In genomic region chr19:10885241-10886169, GRCh38 we compare ENCODE assay signal across 16 cellular contexts. TPM values are rescaled to one million over a fixed set of nuclear protein-coding genes. Genes with fewer than 3 reads are reported as not detected.
DNase-seq lines count a peak whose midpoint lies in the region; ATAC-seq, FAIRE-seq and TF ChIP-seq lines count a peak whose summit lies in the region.
"Had no signal": no experiment of that assay in that cellular context is flagged by ENCODE, and none has a peak within 500 bp of the region (broad histone marks: within the 10 kb centered on the region; RNA-seq: fewer than 3 reads in every experiment).

No MANE protein-coding gene starts in this region.

- no peak overlapping the region for H2BK20ac ChIP-seq in IMR-90 (ENCODE audit: low read depth, low read length)

- H3K18ac ChIP-seq in IMR-90 (ENCODE audit: low read depth, low read length) (no peak overlapping the region), trophoblast cell (ENCODE audit: low read length) (peak overlapping the region; percentile 67)

- H4K91ac ChIP-seq in IMR-90 (ENCODE audit: insufficient read depth, low read depth, low read length) (no peak overlapping the region), trophoblast cell (ENCODE audit: low read depth, low read length) (peak overlapping the region; percentile 90)

- H4K12ac ChIP-seq in trophoblast cell (ENCODE audit: low read depth, low read length): no peak overlapping the region

- no peak overlapping the region for H3K9ac ChIP-seq in IMR-90 (ENCODE audit: low read depth, low read length)
- no peak overlapping the region for H3K9ac ChIP-seq in endothelial cell of umbilical vein (replicated peaks; ENCODE audit: extremely low read depth, insufficient read depth, low read length)
- no peak overlapping the region for H3K9ac ChIP-seq in trophoblast cell (ENCODE audit: low read length)

- BruUV-seq in IMR-90 (replicated peaks; lab: Mats Ljungman, UMichigan): no TSS peak
- no TSS peak for BruUV-seq in endothelial cell of umbilical vein (replicated peaks; lab: Mats Ljungman, UMichigan)

- WGBS in IMR-90 (ENCODE audit: extremely low coverage in 2 of 2, insufficient read length in 1 of 2), 2 experiments: 60% methylated on average over 8 of the region's 19 CpGs; no CpG with 5 or more reads in 1 of the 2 experiments
- no CpG with 5 or more reads among the region's 19 CpGs for WGBS in trophoblast cell (ENCODE audit: extremely low coverage, insufficient coverage, insufficient read length)

- CTCF ChIA-PET in IMR-90 (lab: Yijun Ruan, JAX): interaction anchor here (0.7 kb wide), 1 partner anchor 24 kb away, joined by 3 read pairs; no protein-coding TSS in a partner anchor
- CTCF ChIA-PET in endothelial cell of umbilical vein (lab: Charles Lee): interaction anchor here (0.5 to 2.6 kb wide), 3 partner anchors 14 to 56 kb away, joined by 3 to 14 read pairs (median 3); partner anchors contain the start of gene CARM1

- no peak overlapping the region for H3K4me3 Mint-ChIP-seq in stimulated activated memory B cell treated with anti-CD40 and anti-IgM and Interleukin-4, amounts not matched to agents 10 μg/mL and 1 μg/mL and 100 μg/mL, for 72 hours
- H3K4me3 Mint-ChIP-seq: activated CD4-positive, alpha-beta T cell treated with anti-CD3 and anti-CD28 coated beads for 36 hours; T-helper 2 cell treated with Interferon-gamma antibody and Interleukin-4, amounts not matched to agents 5 μg/mL and 100 μg/mL, for 36 hours had no signal

- TF ChIP-seq RAD21 in IMR-90 (IDR thresholded peaks at IDR 0.05; ENCODE audit: low read length): no peak

- POLR2A ChIA-PET in IMR-90 (lab: Charles Lee; ENCODE audit: unreplicated experiment) (interaction anchor here (0.5 to 0.6 kb wide), 2 partner anchors 71 to 566 kb away, joined by 3 to 4 read pairs; no protein-coding TSS in a partner anchor), endothelial cell of umbilical vein (lab: Charles Lee) (interaction anchor here (0.6 to 0.7 kb wide), 2 partner anchors 9 to 333 kb away, joined by 4 to 10 read pairs; no protein-coding TSS in a partner anchor)

- H2BK5ac ChIP-seq in IMR-90 (ENCODE audit: low read depth, low read length, poor library complexity, severe bottlenecking): no peak overlapping the region
- H2BK5ac ChIP-seq in trophoblast cell (ENCODE audit: low read depth, low read length, poor library complexity): peak overlapping the region; percentile 52

- dilution Hi-C loops in IMR-90 (cut with HindIII; ENCODE audit: low sequenced_read_pairs, unreplicated experiment) (no loop called here), endothelial cell of umbilical vein (cut with MboI; ENCODE audit: extremely low pct_ligation_motif_present, low sequenced_read_pairs) (no loop called here)

- H3K79me2 ChIP-seq in endothelial cell of umbilical vein (ENCODE audit: control insufficient read depth, insufficient read depth, low read length): peaks cover 36% of the 10 kb centered on the region
- peaks cover 20% of the 10 kb centered on the region for H3K79me2 ChIP-seq in trophoblast cell (ENCODE audit: control insufficient read depth, insufficient read depth, low read length, poor library complexity)

- no peaks in the 10 kb centered on the region for H3K9me3 Mint-ChIP-seq in stimulated activated memory B cell treated with anti-CD40 and anti-IgM and Interleukin-4, amounts not matched to agents 10 μg/mL and 1 μg/mL and 100 μg/mL, for 72 hours
- H3K9me3 Mint-ChIP-seq: T-helper 2 cell treated with Interferon-gamma antibody and Interleukin-4, amounts not matched to agents 5 μg/mL and 100 μg/mL, for 36 hours had no signal

- no peak overlapping the region for H3K4me2 ChIP-seq in IMR-90 (ENCODE audit: low read depth, low read length)
- H3K4me2 ChIP-seq in endothelial cell of umbilical vein (ENCODE audit: insufficient read depth, low read length): no peak overlapping the region
- H3K4me2 ChIP-seq in trophoblast cell (ENCODE audit: low read length): no peak overlapping the region

- H3K14ac ChIP-seq in IMR-90 (replicated peaks; ENCODE audit: low read depth, low read length) (0 out of 2 replicates have a peak overlapping the region, but pooled peaks have one; percentile 19), trophoblast cell (ENCODE audit: low read length) (peak overlapping the region; percentile 32)

- H2BK120ac ChIP-seq in IMR-90 (ENCODE audit: low read depth, low read length) (no peak overlapping the region), trophoblast cell (ENCODE audit: insufficient read depth, low read length, poor library complexity) (peak overlapping the region; percentile 26)

- H3K4me1 ChIP-seq in IMR-90 (ENCODE audit: control insufficient read depth, insufficient read depth, low read length) (peaks cover 16% of the 10 kb centered on the region), endothelial cell of umbilical vein (ENCODE audit: control insufficient read depth, extremely low read depth, insufficient read depth, low read length) (no peaks in the 10 kb centered on the region), trophoblast cell (ENCODE audit: control insufficient read depth in 1 of 2, insufficient read depth in 2 of 2, low read length in 2 of 2) (peaks cover 65 to 69% of the 10 kb centered on the region in 2 experiments)

- H3K4me3 ChIP-seq in IMR-90 (ENCODE audit: insufficient read depth, low read depth, low read length): no peak overlapping the region
- H3K4me3 ChIP-seq in endothelial cell of umbilical vein (replicated peaks in 1 of 3; ENCODE audit: insufficient read depth in 1 of 3, low read depth in 1 of 3, low read length in 3 of 3): no peak overlapping the region
- H3K4me3 ChIP-seq in trophoblast cell (ENCODE audit: low read depth, low read length): no peak overlapping the region
- H3K4me3 ChIP-seq: dorsolateral prefrontal cortex had no signal

- DNase-seq in AG08396 (ENCODE audit: low spot score) (peak; percentile 15), IMR-90 (no peak), endothelial cell of umbilical vein (ENCODE audit: low read depth, low spot score) (no peak), trophoblast cell (no peak), DMS53 (lab: John Stamatoyannopoulos, UW) (no peak)
- DNase-seq in stimulated activated naive CD4-positive, alpha-beta T cell treated with Interleukin-2 at 50 U/mL for 16 hours (lab: John Stamatoyannopoulos, UW): no peak
- DNase-seq: activated CD4-positive, alpha-beta T cell treated with anti-CD3 and anti-CD28 coated beads for 36 hours; activated CD8-positive, alpha-beta memory T cell treated with anti-CD3 and anti-CD28 coated beads, Interleukin-2, amount 50 U/mL, for 48 hours; dorsolateral prefrontal cortex; NCI-H1105 treated with DMSO at 0.1 percent for 48 hours had no signal

- H3K36me3 ChIP-seq in IMR-90 (ENCODE audit: control insufficient read depth, insufficient read depth, low read length): 0 out of 2 replicates have a peak, but pooled peaks cover 2% of the 10 kb centered on the region
- H3K36me3 ChIP-seq in endothelial cell of umbilical vein (ENCODE audit: control insufficient read depth in 2 of 2, extremely low read depth in 1 of 2, insufficient read depth in 2 of 2, low read length in 2 of 2): no peaks in the 10 kb centered on the region
- H3K36me3 ChIP-seq in trophoblast cell (ENCODE audit: control insufficient read depth in 1 of 2, insufficient read depth in 2 of 2, low read length in 2 of 2): no peaks in the 10 kb centered on the region

- H2AK5ac ChIP-seq in IMR-90 (ENCODE audit: low read depth, low read length) (no peak overlapping the region), trophoblast cell (ENCODE audit: low read length) (peak overlapping the region; percentile 51)

- in situ Hi-C loops in IMR-90 (cut with MboI; ENCODE audit: low sequenced_read_pairs): no loop called here

- H2AFZ ChIP-seq in IMR-90 (replicated peaks; ENCODE audit: low read length, poor library complexity) (peak overlapping the region; percentile 26), endothelial cell of umbilical vein (ENCODE audit: low read depth, low read length) (no peak overlapping the region), trophoblast cell (ENCODE audit: insufficient read depth, low read length, poor library complexity) (no peak overlapping the region)

- H4K5ac ChIP-seq in IMR-90 (ENCODE audit: low read depth, low read length): no peak overlapping the region

- intact Hi-C loops in IMR-90 (cut with micrococcal nuclease): no loop called here
- intact Hi-C loops in endothelial cell of umbilical vein (cut with micrococcal nuclease): no loop called here

- H3K27ac Mint-ChIP-seq in stimulated activated memory B cell treated with anti-CD40 and anti-IgM and Interleukin-4, amounts not matched to agents 10 μg/mL and 1 μg/mL and 100 μg/mL, for 72 hours: no peak overlapping the region
- H3K27ac Mint-ChIP-seq: activated CD4-positive, alpha-beta T cell treated with anti-CD3 and anti-CD28 coated beads for 36 hours; T-helper 2 cell treated with Interferon-gamma antibody and Interleukin-4, amounts not matched to agents 5 μg/mL and 100 μg/mL, for 36 hours had no signal

- H3K27ac ChIP-seq in IMR-90 (ENCODE audit: insufficient read depth, low read length) (no peak overlapping the region), endothelial cell of umbilical vein (ENCODE audit: insufficient read depth, low read depth, low read length) (no peak overlapping the region), trophoblast cell (ENCODE audit: low read depth, low read length) (peak overlapping the region; percentile 77)

- peak overlapping the region; percentile 31; the same call in 1 of the 2 replicates for H3K4ac ChIP-seq in IMR-90 (ENCODE audit: low read depth, low read length)
- peak overlapping the region; percentile 53 for H3K4ac ChIP-seq in trophoblast cell (ENCODE audit: low read depth, low read length)

- no peak overlapping the region for H3K23ac ChIP-seq in IMR-90 (ENCODE audit: low read depth, low read length)
- H3K23ac ChIP-seq in trophoblast cell (ENCODE audit: low read length): no peak overlapping the region

- peak overlapping the region; percentile 70 for H2BK12ac ChIP-seq in trophoblast cell (ENCODE audit: low read length)

- H3K36me3 Mint-ChIP-seq in stimulated activated memory B cell treated with anti-CD40 and anti-IgM and Interleukin-4, amounts not matched to agents 10 μg/mL and 1 μg/mL and 100 μg/mL, for 72 hours: peaks cover 9% of the 10 kb centered on the region

- TF ChIP-seq CTCF in IMR-90 (conservative IDR thresholded peaks at IDR 0.05; ENCODE audit: low read depth, low read length): no peak
- TF ChIP-seq CTCF in endothelial cell of umbilical vein (IDR thresholded peaks at IDR 0.05; ENCODE audit: extremely low read depth in 1 of 2, insufficient read depth in 1 of 2, low read depth in 1 of 2, low read length in 2 of 2): no peak

- H4K20me1 ChIP-seq in IMR-90 (ENCODE audit: insufficient read depth, low read length) (peaks cover 64% of the 10 kb centered on the region), endothelial cell of umbilical vein (replicated peaks; ENCODE audit: control insufficient read depth, extremely low read depth, insufficient read depth, low read length) (no peaks in the 10 kb centered on the region)

- peak overlapping the region; percentile 7 for H2AK9ac ChIP-seq in IMR-90 (replicated peaks; ENCODE audit: low read depth, low read length, poor library complexity)

- no peaks in the 10 kb centered on the region for H3K27me3 Mint-ChIP-seq in stimulated activated memory B cell treated with anti-CD40 and anti-IgM and Interleukin-4, amounts not matched to agents 10 μg/mL and 1 μg/mL and 100 μg/mL, for 72 hours
- H3K27me3 Mint-ChIP-seq: activated CD4-positive, alpha-beta T cell treated with anti-CD3 and anti-CD28 coated beads for 36 hours had no signal

- H3K4me1 Mint-ChIP-seq in stimulated activated memory B cell treated with anti-CD40 and anti-IgM and Interleukin-4, amounts not matched to agents 10 μg/mL and 1 μg/mL and 100 μg/mL, for 72 hours: peaks cover 35% of the 10 kb centered on the region
- H3K4me1 Mint-ChIP-seq: activated CD4-positive, alpha-beta T cell treated with anti-CD3 and anti-CD28 coated beads for 36 hours had no signal

- H3K9me1 ChIP-seq in IMR-90 (ENCODE audit: insufficient read depth, low read length) (peaks cover 27% of the 10 kb centered on the region), endothelial cell of umbilical vein (replicated peaks; ENCODE audit: control insufficient read depth, extremely low read depth, insufficient read depth, low read length) (no peaks in the 10 kb centered on the region)

- H2BK15ac ChIP-seq in IMR-90 (ENCODE audit: low read depth, low read length): no peak overlapping the region

- no peak overlapping the region for H3K56ac ChIP-seq in IMR-90 (ENCODE audit: extremely low read depth, insufficient read depth, low read length)

- H3K27me3 ChIP-seq in IMR-90 (ENCODE audit: control insufficient read depth, insufficient read depth, low read length) (no peaks in the 10 kb centered on the region), endothelial cell of umbilical vein (ENCODE audit: control insufficient read depth in 2 of 2, insufficient read depth in 2 of 2, low read length in 2 of 2) (no peaks in the 10 kb centered on the region), trophoblast cell (ENCODE audit: insufficient read depth, low read length) (no peaks in the 10 kb centered on the region)
- H3K27me3 ChIP-seq: dorsolateral prefrontal cortex had no signal

- peak; percentile 35 for ATAC-seq in IMR-90 (ENCODE audit: low read depth)
- ATAC-seq in GM18909 (IDR thresholded peaks at IDR 0.05; ENCODE audit: poor library complexity, unreplicated experiment): no peak
- no peak for ATAC-seq in stimulated activated memory B cell treated with anti-CD40 and anti-IgM and Interleukin-4, amounts not matched to agents 10 μg/mL and 1 μg/mL and 100 μg/mL, for 72 hours
- ATAC-seq: activated CD4-positive, alpha-beta T cell treated with anti-CD3 and anti-CD28 coated beads for 36 hours; Right ventricle myocardium inferior had no signal

- H3K9me3 ChIP-seq in IMR-90 (ENCODE audit: control insufficient read depth, insufficient read depth, low read length): no peaks in the 10 kb centered on the region
- no peaks in the 10 kb centered on the region for H3K9me3 ChIP-seq in endothelial cell of umbilical vein (replicated peaks; ENCODE audit: control insufficient read depth, insufficient read depth, low read length)
- H3K9me3 ChIP-seq in trophoblast cell (ENCODE audit: insufficient read depth, low read depth, low read length): peaks cover 1% of the 10 kb centered on the region

- peak; percentile 21 for FAIRE-seq in endothelial cell of umbilical vein (lab: Jason Lieb, UNC)

- H4K8ac ChIP-seq in IMR-90 (ENCODE audit: low read depth in 2 of 2, low read length in 2 of 2): no peak overlapping the region
- no peak overlapping the region for H4K8ac ChIP-seq in trophoblast cell (ENCODE audit: low read depth, low read length)

- H3K79me1 ChIP-seq in IMR-90 (ENCODE audit: low read depth in 1 of 2, low read length in 2 of 2) (peaks cover 11 to 88% of the 10 kb centered on the region in 2 experiments), trophoblast cell (ENCODE audit: low read length) (peaks cover 46% of the 10 kb centered on the region)

- TF ChIP-seq POLR2A in IMR-90 (IDR thresholded peaks at IDR 0.05; ENCODE audit: low read depth, low read length) (no peak), endothelial cell of umbilical vein (IDR thresholded peaks at IDR 0.05; ENCODE audit: low read depth, low read length) (no peak)

RNA-seq across cellular contexts. Expression of gene CARM1, which starts 14.2 kb away (rescaled TPM):
- total RNA-seq in IMR-90 (2012; rRNA removed) (17.2 and 20.3 TPM in 2 replicates), endothelial cell of umbilical vein (70.8 and 72.2 TPM in 2 replicates)
- polyA plus RNA-seq in IMR-90 (2012; rRNA removed) (67.1 and 72.1 TPM in 2 replicates), endothelial cell of umbilical vein (65.6 and 73.7 TPM in 2 replicates)
- polyA plus RNA-seq in IMR-90 (2012; cell fraction: cytosol; rRNA removed): 48.1 and 93.2 TPM in 2 replicates
- polyA plus RNA-seq in IMR-90 (2012; cell fraction: nucleus; rRNA removed; ENCODE audit: low replicate concordance): 66.7 and 125 TPM in 2 replicates
- 39.2 and 46.6 TPM in 2 replicates for polyA plus RNA-seq in endothelial cell of umbilical vein (2011; cell fraction: cytosol; rRNA removed)
- polyA plus RNA-seq in endothelial cell of umbilical vein (2011; cell fraction: nucleus; rRNA removed): 51.4 and 55.1 TPM in 2 replicates
- polyA plus RNA-seq in endothelial cell of umbilical vein (2012): 68.2 and 86.7 TPM in 2 replicates
- polyA minus RNA-seq in endothelial cell of umbilical vein: 36.6 and 48.4 TPM in 2 replicates
- 29.0 TPM for polyA minus RNA-seq in endothelial cell of umbilical vein (2011; cell fraction: cytosol; rRNA and poly(A)+ RNA removed)
- polyA minus RNA-seq in endothelial cell of umbilical vein (2011; cell fraction: nucleus; rRNA and poly(A)+ RNA removed): 18.1 and 21.0 TPM in 2 replicates
- polyA plus RNA-seq in trophoblast cell (2013): 77.7 and 79.2 TPM in 2 replicates

RNA-seq across cellular contexts. Expression of gene C19orf38, which starts 37.3 kb away (rescaled TPM):
- 0.18 and 0.28 TPM in 2 replicates for total RNA-seq in IMR-90 (2012; rRNA removed)
- 0.16 and 0.19 TPM in 2 replicates for polyA plus RNA-seq in IMR-90 (2012; rRNA removed)
- 0.51 and 0.58 TPM in 2 replicates for polyA plus RNA-seq in IMR-90 (2012; cell fraction: cytosol; rRNA removed)
- 0.61 and 0.69 TPM in 2 replicates for polyA plus RNA-seq in IMR-90 (2012; cell fraction: nucleus; rRNA removed; ENCODE audit: low replicate concordance)
- not detected in 2 replicates for total RNA-seq in endothelial cell of umbilical vein
- not detected in 2 replicates for polyA plus RNA-seq in endothelial cell of umbilical vein
- polyA plus RNA-seq in endothelial cell of umbilical vein (2011; cell fraction: cytosol; rRNA removed): not detected in 2 replicates
- polyA plus RNA-seq in endothelial cell of umbilical vein (2011; cell fraction: nucleus; rRNA removed): not detected in 2 replicates
- 0.19 TPM in 1 of 2 replicates, not detected in the other for polyA plus RNA-seq in endothelial cell of umbilical vein (2012)
- not detected in 2 replicates for polyA minus RNA-seq in endothelial cell of umbilical vein
- polyA minus RNA-seq in endothelial cell of umbilical vein (2011; cell fraction: cytosol; rRNA and poly(A)+ RNA removed): not detected
- polyA minus RNA-seq in endothelial cell of umbilical vein (2011; cell fraction: nucleus; rRNA and poly(A)+ RNA removed): not detected in 2 replicates
- polyA plus RNA-seq in trophoblast cell (2013): 0.38 and 0.44 TPM in 2 replicates
- total RNA-seq: Daoy, pulmonary artery endothelial cell had no signal

RNA-seq across cellular contexts. Expression of gene YIPF2, which starts 42.9 kb away (rescaled TPM):
- total RNA-seq in IMR-90 (2012; rRNA removed) (53.6 and 61.5 TPM in 2 replicates), endothelial cell of umbilical vein (45.3 and 47.8 TPM in 2 replicates)
- polyA plus RNA-seq in IMR-90 (2012; rRNA removed) (78.0 and 110 TPM in 2 replicates), endothelial cell of umbilical vein (104 and 148 TPM in 2 replicates)
- 74.0 and 129 TPM in 2 replicates for polyA plus RNA-seq in IMR-90 (2012; cell fraction: cytosol; rRNA removed)
- 108 and 239 TPM in 2 replicates for polyA plus RNA-seq in IMR-90 (2012; cell fraction: nucleus; rRNA removed; ENCODE audit: low replicate concordance)
- 60.8 and 70.9 TPM in 2 replicates for polyA plus RNA-seq in endothelial cell of umbilical vein (2011; cell fraction: cytosol; rRNA removed)
- 46.2 and 70.8 TPM in 2 replicates for polyA plus RNA-seq in endothelial cell of umbilical vein (2011; cell fraction: nucleus; rRNA removed)
- 29.8 and 49.4 TPM in 2 replicates for polyA plus RNA-seq in endothelial cell of umbilical vein (2012)
- polyA minus RNA-seq in endothelial cell of umbilical vein: 46.2 and 65.7 TPM in 2 replicates
- polyA minus RNA-seq in endothelial cell of umbilical vein (2011; cell fraction: cytosol; rRNA and poly(A)+ RNA removed): 42.1 TPM
- polyA minus RNA-seq in endothelial cell of umbilical vein (2011; cell fraction: nucleus; rRNA and poly(A)+ RNA removed): 12.7 and 19.7 TPM in 2 replicates
- 98.9 and 102 TPM in 2 replicates for polyA plus RNA-seq in trophoblast cell (2013)

RNA-seq across cellular contexts. Expression of gene TIMM29, which starts 43.1 kb away (rescaled TPM):
- total RNA-seq in IMR-90 (2012; rRNA removed): 13.4 and 13.9 TPM in 2 replicates
- polyA plus RNA-seq in IMR-90 (2012; rRNA removed): 9.3 and 10.8 TPM in 2 replicates
- 13.5 and 20.9 TPM in 2 replicates for polyA plus RNA-seq in IMR-90 (2012; cell fraction: cytosol; rRNA removed)
- polyA plus RNA-seq in IMR-90 (2012; cell fraction: nucleus; rRNA removed; ENCODE audit: low replicate concordance): 5.5 and 16.3 TPM in 2 replicates
- total RNA-seq in endothelial cell of umbilical vein: 16.4 and 20.6 TPM in 2 replicates
- polyA plus RNA-seq in endothelial cell of umbilical vein: 10.7 and 12.3 TPM in 2 replicates
- polyA plus RNA-seq in endothelial cell of umbilical vein (2011; cell fraction: cytosol; rRNA removed): 7.2 and 9.0 TPM in 2 replicates
- 5.1 and 5.6 TPM in 2 replicates for polyA plus RNA-seq in endothelial cell of umbilical vein (2011; cell fraction: nucleus; rRNA removed)
- polyA plus RNA-seq in endothelial cell of umbilical vein (2012): 12.8 and 14.6 TPM in 2 replicates
- polyA minus RNA-seq in endothelial cell of umbilical vein: 9.6 and 10.0 TPM in 2 replicates
- polyA minus RNA-seq in endothelial cell of umbilical vein (2011; cell fraction: cytosol; rRNA and poly(A)+ RNA removed): 11.6 TPM
- 5.8 and 6.1 TPM in 2 replicates for polyA minus RNA-seq in endothelial cell of umbilical vein (2011; cell fraction: nucleus; rRNA and poly(A)+ RNA removed)
- 21.1 and 21.2 TPM in 2 replicates for polyA plus RNA-seq in trophoblast cell (2013)

RNA-seq across cellular contexts. Expression of gene TMED1, which starts 49.5 kb away (rescaled TPM):
- 32.8 and 37.6 TPM in 2 replicates for total RNA-seq in IMR-90 (2012; rRNA removed)
- polyA plus RNA-seq in IMR-90 (2012; rRNA removed): 41.4 and 46.3 TPM in 2 replicates
- 69.8 and 76.0 TPM in 2 replicates for polyA plus RNA-seq in IMR-90 (2012; cell fraction: cytosol; rRNA removed)
- polyA plus RNA-seq in IMR-90 (2012; cell fraction: nucleus; rRNA removed; ENCODE audit: low replicate concordance): 17.4 and 25.2 TPM in 2 replicates
- 31.2 and 33.9 TPM in 2 replicates for total RNA-seq in endothelial cell of umbilical vein
- polyA plus RNA-seq in endothelial cell of umbilical vein: 60.4 and 63.6 TPM in 2 replicates
- polyA plus RNA-seq in endothelial cell of umbilical vein (2011; cell fraction: cytosol; rRNA removed): 61.1 and 63.6 TPM in 2 replicates
- 21.9 and 22.7 TPM in 2 replicates for polyA plus RNA-seq in endothelial cell of umbilical vein (2011; cell fraction: nucleus; rRNA removed)
- 33.0 and 35.2 TPM in 2 replicates for polyA plus RNA-seq in endothelial cell of umbilical vein (2012)
- polyA minus RNA-seq in endothelial cell of umbilical vein: 22.5 and 33.0 TPM in 2 replicates
- polyA minus RNA-seq in endothelial cell of umbilical vein (2011; cell fraction: cytosol; rRNA and poly(A)+ RNA removed): 21.8 TPM
- polyA minus RNA-seq in endothelial cell of umbilical vein (2011; cell fraction: nucleus; rRNA and poly(A)+ RNA removed): 5.3 and 5.5 TPM in 2 replicates
- 19.6 and 20.0 TPM in 2 replicates for polyA plus RNA-seq in trophoblast cell (2013)
